Comparison of ENCODE assay signal across 8 cellular contexts in genomic region chr14:72714094-72714493, GRCh38.
DNase-seq lines count a peak whose midpoint lies in the region; ATAC-seq and TF ChIP-seq lines count a peak whose summit lies in the region.

No MANE protein-coding gene starts in this region.

- no peak for DNase-seq in heart left ventricle
- DNase-seq in Right ventricle myocardium superior: no peak
- DNase-seq in activated CD4-positive, CD25-positive, alpha-beta regulatory T cell treated with anti-CD3 and anti-CD28 coated beads, Interleukin-2, amount 50 U/mL, for 72 hours: peak; percentile 34
- DNase-seq in right cardiac atrium: peak in 1 of 3 donors; percentile 61
- DNase-seq in stimulated activated naive CD8-positive, alpha-beta T cell treated with anti-CD3 and anti-CD28 coated beads, Interleukin-15, amount 100 ng/mL, for 72 hours: peak; percentile 52 to 80
- no peak for DNase-seq in MM.1S
- no peak for DNase-seq in NCI-H2171 treated with DMSO at 0.1 percent for 48 hours (lab: John Stamatoyannopoulos, UW)
- DNase-seq in NCI-H82 treated with DMSO at 0.1 percent for 48 hours (lab: John Stamatoyannopoulos, UW; ENCODE audit: unreplicated experiment): no peak

- peaks cover 0 to 66% (median 32%) of the 10 kb centered on the region in 12 donors for H3K4me1 ChIP-seq in heart left ventricle
- H3K4me1 ChIP-seq in right cardiac atrium (ENCODE audit: control insufficient read depth, insufficient read depth, low read length): peaks cover 8% of the 10 kb centered on the region
- H3K4me1 ChIP-seq in MM.1S (ENCODE audit: low read length): no peaks in the 10 kb centered on the region

- TF ChIP-seq POLR2A in heart left ventricle (IDR thresholded peaks at IDR 0.05): no peak

- no peaks in the 10 kb centered on the region for H4K20me1 ChIP-seq in MM.1S (ENCODE audit: insufficient read depth, low read length)

- WGBS in heart left ventricle, 4 donors: 72 to 87% (median 81%) methylated on average over 13 to 14 of the region's 14 CpGs
- WGBS in right cardiac atrium: 79% methylated on average over 14 of the region's 14 CpGs

- no peaks in the 10 kb centered on the region for H3K27me3 Mint-ChIP-seq in stimulated activated naive CD8-positive, alpha-beta T cell treated with anti-CD3 and anti-CD28 coated beads, Interleukin-15, amount 100 ng/mL, for 72 hours

- H3K27me3 ChIP-seq in heart left ventricle (no peaks in the 10 kb centered on the region), right cardiac atrium (ENCODE audit: control insufficient read depth, insufficient read depth) (no peaks in the 10 kb centered on the region), MM.1S (replicated peaks; ENCODE audit: insufficient read depth, low read length) (no peaks in the 10 kb centered on the region)

- H3K9me3 ChIP-seq in heart left ventricle: no peaks in the 10 kb centered on the region
- H3K9me3 ChIP-seq in right cardiac atrium (ENCODE audit: control insufficient read depth, low read length): no peaks in the 10 kb centered on the region
- no peaks in the 10 kb centered on the region for H3K9me3 ChIP-seq in MM.1S (replicated peaks; ENCODE audit: insufficient read depth, low read length)

- no peak overlapping the region for H3K4me2 ChIP-seq in MM.1S (ENCODE audit: low read depth, low read length)

- TF ChIP-seq CTCF in heart left ventricle (IDR thresholded peaks at IDR 0.05) (no peak), MM.1S (IDR thresholded peaks at IDR 0.05; ENCODE audit: low read length) (no peak)

- no peak overlapping the region for H2AFZ ChIP-seq in MM.1S (ENCODE audit: low read length)

- intact Hi-C loops in heart left ventricle (cut with DNase I) (loop anchor here in 6 of 10 donors (5.0 to 10.0 kb wide), 3 partner anchors 101 to 181 kb away; partner anchors contain the start of gene DPF3 (in 6 of the 6)), Right ventricle myocardium superior (cut with DNase I) (no loop called here), right cardiac atrium (cut with DNase I) (no loop called here)

- H3K4me3 ChIP-seq in heart left ventricle (no peak overlapping the region), right cardiac atrium (ENCODE audit: low read length) (no peak overlapping the region), MM.1S (ENCODE audit: low read length) (no peak overlapping the region)

- no peak for ATAC-seq in heart left ventricle
- no peak for ATAC-seq in Right ventricle myocardium superior (ENCODE audit: poor library complexity)
- no peak for ATAC-seq in right cardiac atrium
- peak; percentile 95 for ATAC-seq in stimulated activated naive CD8-positive, alpha-beta T cell treated with anti-CD3 and anti-CD28 coated beads, Interleukin-15, amount 100 ng/mL, for 72 hours

- H3K36me3 ChIP-seq in heart left ventricle (peaks cover 0 to 16% (median 0%) of the 10 kb centered on the region in 9 donors), MM.1S (replicated peaks; ENCODE audit: insufficient read depth, low read length) (no peaks in the 10 kb centered on the region)

- H3K4me3 Mint-ChIP-seq in stimulated activated naive CD8-positive, alpha-beta T cell treated with anti-CD3 and anti-CD28 coated beads, Interleukin-15, amount 100 ng/mL, for 72 hours: peak overlapping the region; percentile 69 to 76

- peak overlapping the region; percentile 43 to 53 for H3K27ac Mint-ChIP-seq in stimulated activated naive CD8-positive, alpha-beta T cell treated with anti-CD3 and anti-CD28 coated beads, Interleukin-15, amount 100 ng/mL, for 72 hours

- H3K4me1 Mint-ChIP-seq in stimulated activated naive CD8-positive, alpha-beta T cell treated with anti-CD3 and anti-CD28 coated beads, Interleukin-15, amount 100 ng/mL, for 72 hours: peaks cover 53% of the 10 kb centered on the region

- H3F3A ChIP-seq in MM.1S (ENCODE audit: insufficient read depth, low read length): no peaks in the 10 kb centered on the region

- H3K79me2 ChIP-seq in MM.1S (ENCODE audit: low read length): no peaks in the 10 kb centered on the region

- H3K9me3 Mint-ChIP-seq in stimulated activated naive CD8-positive, alpha-beta T cell treated with anti-CD3 and anti-CD28 coated beads, Interleukin-15, amount 100 ng/mL, for 72 hours: no peaks in the 10 kb centered on the region

- no peaks in the 10 kb centered on the region for H3K9me2 ChIP-seq in MM.1S (replicated peaks; ENCODE audit: insufficient read depth, low read length)

- H3K27ac ChIP-seq in heart left ventricle (peak overlapping the region in 11 of 12 donors; percentile 74 to 93 (median 89)), right cardiac atrium (ENCODE audit: low read length) (peak overlapping the region; percentile 88), MM.1S (ENCODE audit: low read length) (no peak overlapping the region)

- no peak overlapping the region for H3K9ac ChIP-seq in MM.1S (ENCODE audit: low read length)

Comparison
In these comparisons a context has a peak if more than half of its experiments do, and no peak if none do; other contexts are left out.
1. intact Hi-C loops: an anchor here in heart left ventricle (5.0 to 10.0 kb wide); none called in Right ventricle myocardium superior and right cardiac atrium.
2. DNase-seq: peak in activated CD4-positive, CD25-positive, alpha-beta regulatory T cell treated with anti-CD3 and anti-CD28 coated beads, Interleukin-2, amount 50 U/mL, for 72 hours (single experiment) and stimulated activated naive CD8-positive, alpha-beta T cell treated with anti-CD3 and anti-CD28 coated beads, Interleukin-15, amount 100 ng/mL, for 72 hours (2 of 2); none in heart left ventricle (0 of 5), Right ventricle myocardium superior (single experiment), MM.1S (single experiment), NCI-H2171 treated with DMSO at 0.1 percent for 48 hours (single experiment) and NCI-H82 treated with DMSO at 0.1 percent for 48 hours (single experiment).